ENCODE assay signal across 1 cellular context in the genomic region with DNA sequence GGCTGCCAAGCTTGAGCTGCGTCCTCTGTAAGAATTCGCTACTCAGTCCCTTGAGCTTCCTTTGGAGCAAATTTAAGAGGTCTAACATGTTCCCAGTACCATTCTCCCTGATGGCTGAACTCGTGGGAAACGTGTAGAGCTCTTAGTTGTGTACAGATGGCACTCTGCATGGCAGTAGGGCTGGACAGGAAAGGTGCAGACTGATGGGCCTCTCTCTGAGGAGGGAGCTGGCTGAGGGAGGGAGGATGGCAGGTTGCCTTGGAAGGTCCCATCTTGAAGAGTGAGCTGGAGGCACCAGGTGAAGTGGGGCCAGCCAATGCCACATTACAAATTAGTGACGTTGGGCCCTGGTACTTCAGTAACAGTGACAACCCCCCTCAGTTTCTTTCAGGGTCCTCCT.
TF ChIP-seq lines count a peak whose summit lies in the region.

No MANE protein-coding gene starts in this region.

TF ChIP-seq in IMR-90, 13 proteins besides CTCF, POLR2A, EP300 and RAD21:
- TF ChIP-seq SMC3 (IDR thresholded peaks at IDR 0.05; ENCODE audit: low read depth, low read length) (no peak), RFX5 (IDR thresholded peaks at IDR 0.05; ENCODE audit: low read depth, low read length) (no peak), MAFK (IDR thresholded peaks at IDR 0.05; ENCODE audit: low read depth, low read length) (no peak), MAZ (IDR thresholded peaks at IDR 0.05; ENCODE audit: borderline replicate concordance, low read depth, low read length) (no peak), FOS (IDR thresholded peaks at IDR 0.05; ENCODE audit: low read depth, low read length) (no peak), RCOR1 (IDR thresholded peaks at IDR 0.05; ENCODE audit: insufficient replicate concordance, low read length) (no peak), CHD1 (IDR thresholded peaks at IDR 0.05; ENCODE audit: low read depth, low read length) (no peak), NFE2L2 (IDR thresholded peaks at IDR 0.05; ENCODE audit: low read depth, low read length) (no peak), CEBPB (IDR thresholded peaks at IDR 0.05; ENCODE audit: low read depth, low read length) (no peak), BHLHE40 (IDR thresholded peaks at IDR 0.05; ENCODE audit: low read depth, low read length) (no peak), MXI1 (IDR thresholded peaks at IDR 0.05; ENCODE audit: borderline replicate concordance, low read depth, low read length) (no peak)
- TF ChIP-seq, protein P1, sequence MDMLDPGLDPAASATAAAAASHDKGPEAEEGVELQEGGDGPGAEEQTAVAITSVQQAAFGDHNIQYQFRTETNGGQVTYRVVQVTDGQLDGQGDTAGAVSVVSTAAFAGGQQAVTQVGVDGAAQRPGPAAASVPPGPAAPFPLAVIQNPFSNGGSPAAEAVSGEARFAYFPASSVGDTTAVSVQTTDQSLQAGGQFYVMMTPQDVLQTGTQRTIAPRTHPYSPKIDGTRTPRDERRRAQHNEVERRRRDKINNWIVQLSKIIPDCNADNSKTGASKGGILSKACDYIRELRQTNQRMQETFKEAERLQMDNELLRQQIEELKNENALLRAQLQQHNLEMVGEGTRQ (IDR thresholded peaks at IDR 0.05; ENCODE audit: low read depth, low read length), result no peak
- TF ChIP-seq, protein P2, sequence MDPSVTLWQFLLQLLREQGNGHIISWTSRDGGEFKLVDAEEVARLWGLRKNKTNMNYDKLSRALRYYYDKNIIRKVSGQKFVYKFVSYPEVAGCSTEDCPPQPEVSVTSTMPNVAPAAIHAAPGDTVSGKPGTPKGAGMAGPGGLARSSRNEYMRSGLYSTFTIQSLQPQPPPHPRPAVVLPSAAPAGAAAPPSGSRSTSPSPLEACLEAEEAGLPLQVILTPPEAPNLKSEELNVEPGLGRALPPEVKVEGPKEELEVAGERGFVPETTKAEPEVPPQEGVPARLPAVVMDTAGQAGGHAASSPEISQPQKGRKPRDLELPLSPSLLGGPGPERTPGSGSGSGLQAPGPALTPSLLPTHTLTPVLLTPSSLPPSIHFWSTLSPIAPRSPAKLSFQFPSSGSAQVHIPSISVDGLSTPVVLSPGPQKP (IDR thresholded peaks at IDR 0.05; ENCODE audit: borderline replicate concordance, low read depth, low read length), result no peak
